ENCODE assay signal across 37 cellular contexts in genomic region chr16:23068337-23068736, GRCh38.
A peak's percentile ranks its signal among the peaks of the same experiment; 100 is the strongest.
DNase-seq lines count a peak whose midpoint lies in the region; ATAC-seq, FAIRE-seq and TF ChIP-seq lines count a peak whose summit lies in the region.
"Had no signal": no experiment of that assay in that cellular context is flagged by ENCODE, and none has a peak within 500 bp of the region (broad histone marks: within the 10 kb centered on the region; RNA-seq: fewer than 3 reads in every experiment).

No MANE protein-coding gene starts in this region.

- no peaks in the 10 kb centered on the region for H3K9me3 Mint-ChIP-seq in stimulated activated effector memory CD8-positive, alpha-beta T cell treated with anti-CD3 and anti-CD28 coated beads, Interleukin-12 subunit alpha, Interleukin-12 subunit beta, amount 100 ng/mL, for 72 hours
- H3K9me3 Mint-ChIP-seq: CD14-positive monocyte; CD4-positive, alpha-beta memory T cell; CD4-positive, alpha-beta T cell; CD4-positive, CD25-positive, alpha-beta regulatory T cell; CD8-positive, alpha-beta memory T cell; CD8-positive, alpha-beta T cell had no signal

- no peak overlapping the region for H3K18ac ChIP-seq in neuronal stem cell (ENCODE audit: low read length)

- TF ChIP-seq RAD21 in HepG2 (CRISPR knock-in tag; IDR thresholded peaks at IDR 0.05): no peak

- no TSS peak for BruUV-seq in HepG2 (replicated peaks; lab: Mats Ljungman, UMichigan)

- TF ChIP-seq POLR2A in HepG2 (IDR thresholded peaks at IDR 0.05; ENCODE audit: insufficient read depth in 1 of 2, low read depth in 2 of 2, low read length in 2 of 2): no peak
- TF ChIP-seq POLR2A in right lobe of liver (IDR thresholded peaks at IDR 0.05): no peak

- FAIRE-seq in HepG2 (lab: Jason Lieb, UNC): no peak
- FAIRE-seq: A204.1, A549, D721Med had no signal

- no peak overlapping the region for H2AFZ ChIP-seq in HepG2 (ENCODE audit: low read length)
- H2AFZ ChIP-seq in neuronal stem cell (ENCODE audit: low read length): no peak overlapping the region

- 98% methylated on average over 12 of the region's 12 CpGs for WGBS in HepG2 (ENCODE audit: low lambda C conversion rate)
- WGBS in right lobe of liver (ENCODE audit: insufficient coverage, low coverage, low lambda C conversion rate, missing lambda C conversion rate): 100% methylated on average over 5 of the region's 12 CpGs
- no CpG with 5 or more reads among the region's 12 CpGs for WGBS in neuronal stem cell (ENCODE audit: extremely low coverage in 2 of 2, insufficient read length in 2 of 2, insufficient replicate concordance in 1 of 2), 2 donors

- CTCF ChIA-PET in HepG2 (lab: Yijun Ruan, JAX; ENCODE audit: low intra/inter-chr PET ratio, low total read pairs) (no interaction called here), HEK293 (lab: Yijun Ruan, JAX) (no interaction called here)

- H3K9me3 ChIP-seq in HepG2 (ENCODE audit: low read length) (no peaks in the 10 kb centered on the region), right lobe of liver (no peaks in the 10 kb centered on the region), HEK293 (ENCODE audit: control insufficient read depth, insufficient read depth, low read depth, low read length) (no peaks in the 10 kb centered on the region), neuronal stem cell (replicated peaks in 1 of 2; ENCODE audit: control insufficient read depth in 2 of 2, insufficient read depth in 1 of 2, low read depth in 1 of 2, low read length in 2 of 2) (no peaks in the 10 kb centered on the region)
- H3K9me3 ChIP-seq: A549; BE2C; BLaER1; BLaER1 treated with 17β-estradiol and CSF1 and Interleukin-3, amounts not matched to agents 10 nM and 100 nM; Caco-2 had no signal

- no peak overlapping the region for H3K4me3 ChIP-seq in HepG2 (replicated peaks in 1 of 3; ENCODE audit: insufficient read depth in 1 of 3, low read depth in 2 of 3, low read length in 3 of 3)
- H3K4me3 ChIP-seq in right lobe of liver: no peak overlapping the region
- H3K4me3 ChIP-seq in HEK293 (ENCODE audit: low read depth, low read length): no peak overlapping the region
- no peak overlapping the region for H3K4me3 ChIP-seq in neuronal stem cell (ENCODE audit: low read length in 2 of 2)
- H3K4me3 ChIP-seq: A549; BLaER1; BLaER1 treated with 17β-estradiol and CSF1 and Interleukin-3, amounts not matched to agents 10 nM and 100 nM had no signal

- TF ChIP-seq EP300 in HepG2 (IDR thresholded peaks at IDR 0.05; ENCODE audit: low read depth in 2 of 2, low read length in 2 of 2): no peak
- TF ChIP-seq EP300 in HepG2 (CRISPR knock-in tag; IDR thresholded peaks at IDR 0.05; ENCODE audit: borderline replicate concordance): no peak

- H3K27ac ChIP-seq in HepG2 (ENCODE audit: extremely low read length, insufficient read depth, low read length) (no peak overlapping the region), right lobe of liver (no peak overlapping the region), HEK293 (ENCODE audit: extremely low read depth, low read depth, low read length) (no peak overlapping the region), neuronal stem cell (replicated peaks; ENCODE audit: low read length) (no peak overlapping the region)
- H3K27ac ChIP-seq: 22Rv1; BLaER1; BLaER1 treated with 17β-estradiol and CSF1 and Interleukin-3, amounts not matched to agents 10 nM and 100 nM; C4-2B had no signal

- H2BK12ac ChIP-seq in neuronal stem cell (ENCODE audit: low read length): no peak overlapping the region

- no peak overlapping the region for H2AK5ac ChIP-seq in neuronal stem cell (ENCODE audit: low read depth, low read length)

- H3K36me3 ChIP-seq in HepG2 (replicated peaks in 1 of 2; ENCODE audit: control insufficient read depth in 1 of 2, insufficient read depth in 2 of 2, low read length in 2 of 2) (peaks cover 47 to 68% of the 10 kb centered on the region in 2 experiments), right lobe of liver (peaks cover 5 to 53% (median 27%) of the 10 kb centered on the region in 4 donors), HEK293 (ENCODE audit: control insufficient read depth in 2 of 2, insufficient read depth in 1 of 2, low read length in 2 of 2) (peaks cover 4 to 68% of the 10 kb centered on the region in 2 experiments; a peak in 2 of 3 replicates), neuronal stem cell (replicated peaks in 1 of 2; ENCODE audit: control insufficient read depth in 2 of 2, insufficient read depth in 2 of 2, low read length in 2 of 2) (peaks cover 24 to 69% of the 10 kb centered on the region in 2 donors)

- no peak overlapping the region for H2BK5ac ChIP-seq in neuronal stem cell (ENCODE audit: low read length)

- peak overlapping the region; percentile 70 for H4K8ac ChIP-seq in neuronal stem cell (ENCODE audit: low read depth, low read length)

- DNase-seq in HepG2 (ENCODE audit: low spot score): no peak
- DNase-seq in right lobe of liver: no peak
- DNase-seq in neuronal stem cell (ENCODE audit: low spot score): no peak
- no peak for DNase-seq in stimulated activated effector memory CD8-positive, alpha-beta T cell treated with anti-CD3 and anti-CD28 coated beads, Interleukin-12 subunit alpha, Interleukin-12 subunit beta, amount 100 ng/mL, for 72 hours (ENCODE audit: low spot score in 2 of 2)
- no peak for DNase-seq in DMS53 treated with DMSO at 0.1 percent for 48 hours (lab: John Stamatoyannopoulos, UW; ENCODE audit: unreplicated experiment)
- no peak for DNase-seq in T-helper 2 cell
- DNase-seq: 8988T; ACHN; AML-193; BE2C; C1 segment of cervical spinal cord; Caco-2; Calu3; CD4-positive, alpha-beta memory T cell; CD4-positive, alpha-beta T cell; CD4-positive, CD25-positive, alpha-beta regulatory T cell; CD8-positive, alpha-beta memory T cell; CD8-positive, alpha-beta T cell; COR-L47; DMS 273 treated with DMSO at 0.1 percent for 48 hours; DMS153; DMS53; DMS79; DMS79 treated with DMSO at 0.1 percent for 48 hours; DND-41; EL had no signal

- POLR2A ChIA-PET in HepG2 (lab: Yijun Ruan, JAX) (no interaction called here), HEK293 (lab: Yijun Ruan, JAX) (no interaction called here)

- intact Hi-C loops in HepG2 (cut with micrococcal nuclease; ENCODE audit: unreplicated experiment): no loop called here
- intact Hi-C loops in right lobe of liver (cut with DNase I): no loop called here

- no peak overlapping the region for H2BK15ac ChIP-seq in neuronal stem cell (ENCODE audit: low read length)

- no peaks in the 10 kb centered on the region for H3K79me2 ChIP-seq in HepG2 (ENCODE audit: insufficient read depth, low read length)

- no peak overlapping the region for H3K14ac ChIP-seq in neuronal stem cell (ENCODE audit: low read length)

- H3K4me2 ChIP-seq in HepG2 (ENCODE audit: low read depth, low read length) (no peak overlapping the region), neuronal stem cell (ENCODE audit: insufficient read depth, low read length, poor library complexity, severe bottlenecking) (no peak overlapping the region)
- H3K4me2 ChIP-seq: A549; BLaER1; BLaER1 treated with 17β-estradiol and CSF1 and Interleukin-3, amounts not matched to agents 10 nM and 100 nM had no signal

- H3K9ac ChIP-seq in HepG2 (ENCODE audit: insufficient read depth, low read depth, low read length) (no peak overlapping the region), neuronal stem cell (ENCODE audit: low read depth, low read length, poor library complexity) (no peak overlapping the region)
- H3K9ac ChIP-seq: BLaER1; BLaER1 treated with 17β-estradiol and CSF1 and Interleukin-3, amounts not matched to agents 10 nM and 100 nM had no signal

- H4K91ac ChIP-seq in neuronal stem cell (ENCODE audit: low read depth, low read length, poor library complexity): no peak overlapping the region

- H3K36me3 Mint-ChIP-seq in stimulated activated effector memory CD8-positive, alpha-beta T cell treated with anti-CD3 and anti-CD28 coated beads, Interleukin-12 subunit alpha, Interleukin-12 subunit beta, amount 100 ng/mL, for 72 hours: peaks cover 47% of the 10 kb centered on the region

- H3K27me3 ChIP-seq in HepG2 (ENCODE audit: control insufficient read depth in 1 of 2, insufficient read depth in 2 of 2, low read length in 2 of 2) (no peaks in the 10 kb centered on the region), right lobe of liver (no peaks in the 10 kb centered on the region), neuronal stem cell (ENCODE audit: control insufficient read depth in 3 of 3, insufficient read depth in 3 of 3, low read depth in 1 of 3, low read length in 3 of 3) (no peaks in the 10 kb centered on the region)
- H3K27me3 ChIP-seq: BE2C; BLaER1; BLaER1 treated with 17β-estradiol and CSF1 and Interleukin-3, amounts not matched to agents 10 nM and 100 nM had no signal

- H2BK120ac ChIP-seq in neuronal stem cell (ENCODE audit: low read depth, low read length): no peak overlapping the region

- TF ChIP-seq CTCF in HepG2 (CRISPR knock-in tag; IDR thresholded peaks at IDR 0.05) (no peak), right lobe of liver (IDR thresholded peaks at IDR 0.05) (no peak), HEK293 (tag by site-specific recombination; IDR thresholded peaks at IDR 0.05) (no peak)

- peak overlapping the region; percentile 37 for H3K27ac Mint-ChIP-seq in stimulated activated effector memory CD8-positive, alpha-beta T cell treated with anti-CD3 and anti-CD28 coated beads, Interleukin-12 subunit alpha, Interleukin-12 subunit beta, amount 100 ng/mL, for 72 hours
- H3K27ac Mint-ChIP-seq: B cell; CD4-positive, alpha-beta memory T cell; CD4-positive, alpha-beta T cell; CD8-positive, alpha-beta memory T cell; CD8-positive, alpha-beta T cell had no signal

- H4K20me1 ChIP-seq in HepG2 (ENCODE audit: insufficient read depth, low read length): no peaks in the 10 kb centered on the region; the same call in 1 of the 2 replicates
- H4K20me1 ChIP-seq: BLaER1; BLaER1 treated with 17β-estradiol and CSF1 and Interleukin-3, amounts not matched to agents 10 nM and 100 nM had no signal

- H3K4me1 ChIP-seq in HepG2 (ENCODE audit: insufficient read depth, low read length): no peaks in the 10 kb centered on the region
- H3K4me1 ChIP-seq in right lobe of liver: no peaks in the 10 kb centered on the region
- no peaks in the 10 kb centered on the region for H3K4me1 ChIP-seq in HEK293 (ENCODE audit: control insufficient read depth, insufficient read depth, low read length)
- peaks cover 0 to 1% of the 10 kb centered on the region in 2 donors for H3K4me1 ChIP-seq in neuronal stem cell (ENCODE audit: control insufficient read depth in 2 of 2, insufficient read depth in 1 of 2, low read depth in 1 of 2, low read length in 2 of 2)
- H3K4me1 ChIP-seq: Caco-2 had no signal

- no peak overlapping the region for H3K4ac ChIP-seq in neuronal stem cell (ENCODE audit: low read length)

- ATAC-seq in HepG2: no peak
- no peak for ATAC-seq in right lobe of liver
- no peak for ATAC-seq in stimulated activated effector memory CD8-positive, alpha-beta T cell treated with anti-CD3 and anti-CD28 coated beads, Interleukin-12 subunit alpha, Interleukin-12 subunit beta, amount 100 ng/mL, for 72 hours
- no peak for ATAC-seq in HG02588 (IDR thresholded peaks at IDR 0.05; ENCODE audit: unreplicated experiment)
- ATAC-seq: A549; CD8-positive, alpha-beta T cell had no signal

- no peaks in the 10 kb centered on the region for H3K4me1 Mint-ChIP-seq in stimulated activated effector memory CD8-positive, alpha-beta T cell treated with anti-CD3 and anti-CD28 coated beads, Interleukin-12 subunit alpha, Interleukin-12 subunit beta, amount 100 ng/mL, for 72 hours
- H3K4me1 Mint-ChIP-seq: B cell; CD4-positive, CD25-positive, alpha-beta regulatory T cell had no signal

- no peak overlapping the region for H3K4me3 Mint-ChIP-seq in stimulated activated effector memory CD8-positive, alpha-beta T cell treated with anti-CD3 and anti-CD28 coated beads, Interleukin-12 subunit alpha, Interleukin-12 subunit beta, amount 100 ng/mL, for 72 hours
- H3K4me3 Mint-ChIP-seq: B cell; CD14-positive monocyte; CD4-positive, alpha-beta memory T cell; CD4-positive, alpha-beta T cell; CD4-positive, CD25-positive, alpha-beta regulatory T cell; CD8-positive, alpha-beta memory T cell; CD8-positive, alpha-beta T cell had no signal

- no peaks in the 10 kb centered on the region for H3K79me1 ChIP-seq in neuronal stem cell (ENCODE audit: low read depth, low read length)

- in situ Hi-C loops in HepG2 (cut with HindIII; ENCODE audit: extremely low pct_ligation_motif_present, low pct_unique_long_range_greater_than_20kb): no loop called here

- no peak overlapping the region for H3K23ac ChIP-seq in neuronal stem cell (ENCODE audit: low read depth, low read length, poor library complexity)

Comparison
In these comparisons a context has a peak if more than half of its experiments do, and no peak if none do; other contexts are left out.
1. Of the 63 proteins assayed by ChIP-seq in both HepG2 and HEK293: peak only in HepG2: none; only in HEK293: ZNF10; in both: none; in neither: 62.